In genomic region chr2:240326246-240326645, GRCh38 we compare ENCODE assay signal across 25 cellular contexts.
DNase-seq lines count a peak whose midpoint lies in the region; ATAC-seq and TF ChIP-seq lines count a peak whose summit lies in the region.
"Had no signal": no experiment of that assay in that cellular context is flagged by ENCODE, and none has a peak within 500 bp of the region (broad histone marks: within the 10 kb centered on the region; RNA-seq: fewer than 3 reads in every experiment).

No MANE protein-coding gene starts in this region.

- no peak overlapping the region for H3K4me2 ChIP-seq in GM23248 (ENCODE audit: unreplicated experiment)
- H3K4me2 ChIP-seq: KMS-11 had no signal

- no peak overlapping the region for H2AFZ ChIP-seq in GM23248

- TF ChIP-seq CTCF in brain (conservative IDR thresholded peaks at IDR 0.05) = no peak

- peaks cover 4% of the 10 kb centered on the region for H3K4me1 ChIP-seq in GM23248 (ENCODE audit: insufficient read depth)
- H3K4me1 ChIP-seq: SJSA1, upper lobe of right lung had no signal

- H3K27ac Mint-ChIP-seq in brain = peak overlapping the region in 3 of 5 experiments; percentile 46 to 78 (median 57)
- H3K27ac Mint-ChIP-seq: activated naive CD4-positive, alpha-beta T cell treated with anti-CD3 and anti-CD28 coated beads, Interleukin-2, amount 10 ng/mL, durations not matched to agents 7 days and 5 days; naive B cell had no signal

- peaks cover 12% of the 10 kb centered on the region for H3K27me3 ChIP-seq in GM23248 (replicated peaks; ENCODE audit: insufficient read depth)
- H3K27me3 ChIP-seq: gastrocnemius medialis, ovary, SJSA1, upper lobe of right lung had no signal

- no peaks in the 10 kb centered on the region for H3K36me3 ChIP-seq in GM23248 (ENCODE audit: low read depth)
- H3K36me3 ChIP-seq: esophagus muscularis mucosa, gastrocnemius medialis, ovary, SJSA1, upper lobe of right lung had no signal

- H3K79me2 ChIP-seq in GM23248 (ENCODE audit: insufficient read depth) = no peaks in the 10 kb centered on the region

- in situ Hi-C loops in GM23248 (cut with MboI) = no loop called here

- H3K36me3 Mint-ChIP-seq in brain = no peaks in the 10 kb centered on the region
- H3K36me3 Mint-ChIP-seq: activated naive CD4-positive, alpha-beta T cell treated with anti-CD3 and anti-CD28 coated beads, Interleukin-2, amount 10 ng/mL, durations not matched to agents 7 days and 5 days; naive B cell had no signal

- no peaks in the 10 kb centered on the region for H3K9me2 ChIP-seq in GM23248 (ENCODE audit: insufficient read depth)

- no peak overlapping the region for H3K9ac ChIP-seq in GM23248
- H3K9ac ChIP-seq: KMS-11 had no signal

- peaks cover 7% of the 10 kb centered on the region; the same call in 1 of the 2 replicates for H3F3A ChIP-seq in GM23248 (ENCODE audit: insufficient read depth)

- no peak overlapping the region for H3K4me3 Mint-ChIP-seq in brain
- H3K4me3 Mint-ChIP-seq: activated naive CD4-positive, alpha-beta T cell treated with anti-CD3 and anti-CD28 coated beads, Interleukin-2, amount 10 ng/mL, durations not matched to agents 7 days and 5 days; naive B cell had no signal

- peaks cover 11% of the 10 kb centered on the region for H3K27me3 Mint-ChIP-seq in brain
- H3K27me3 Mint-ChIP-seq: activated naive CD4-positive, alpha-beta T cell treated with anti-CD3 and anti-CD28 coated beads, Interleukin-2, amount 10 ng/mL, durations not matched to agents 7 days and 5 days had no signal

- H3K4me1 Mint-ChIP-seq in brain = peaks cover 36% of the 10 kb centered on the region
- H3K4me1 Mint-ChIP-seq: activated naive CD4-positive, alpha-beta T cell treated with anti-CD3 and anti-CD28 coated beads, Interleukin-2, amount 10 ng/mL, durations not matched to agents 7 days and 5 days; naive B cell had no signal

- H3K4me3 ChIP-seq in GM23248 = no peak overlapping the region
- H3K4me3 ChIP-seq: esophagus muscularis mucosa, gastrocnemius medialis, ovary, SJSA1, upper lobe of right lung had no signal

- WGBS in GM23248 (ENCODE audit: low coverage in 1 of 2, low lambda C conversion rate in 2 of 2, missing lambda C conversion rate in 2 of 2), 2 experiments = 61% methylated on average over 4 of the region's 4 CpGs

- H3K9me3 ChIP-seq in GM23248 (ENCODE audit: low read depth) = no peaks in the 10 kb centered on the region
- H3K9me3 ChIP-seq: esophagus muscularis mucosa, gastrocnemius medialis, ovary, SJSA1 had no signal

- DNase-seq in A172 (ENCODE audit: low spot score) = peak; percentile 77
- peak; percentile 29 for DNase-seq in GM23248
- DNase-seq in left kidney (ENCODE audit: low read depth, low spot score) = peak; percentile 44
- DNase-seq in NCI-H526 (lab: John Stamatoyannopoulos, UW) = no peak
- DNase-seq in stimulated activated CD8-positive, alpha-beta memory T cell treated with anti-CD3 and anti-CD28 coated beads, Interleukin-4, amount 100 ng/mL, for 48 hours = no peak
- no peak for DNase-seq in NCI-H1105 (lab: John Stamatoyannopoulos, UW)
- DNase-seq: activated CD4-positive, alpha-beta T cell treated with anti-CD3 and anti-CD28 coated beads for 48 hours; activated naive CD4-positive, alpha-beta T cell treated with anti-CD3 and anti-CD28 coated beads, Interleukin-2, amount 10 ng/mL, durations not matched to agents 7 days and 5 days; cerebellar nuclear complex; effector memory CD4-positive, alpha-beta T cell; MV-4-11; naive B cell; NCI-H345; T-helper 1 cell; upper lobe of right lung had no signal

- no peak for ATAC-seq in HG02759 (IDR thresholded peaks at IDR 0.05; ENCODE audit: unreplicated experiment)
- ATAC-seq: HCT116, Panc1, upper lobe of right lung had no signal

- no peaks in the 10 kb centered on the region for H4K20me1 ChIP-seq in GM23248 (ENCODE audit: insufficient read depth)

- no peak overlapping the region for H3K27ac ChIP-seq in GM23248
- H3K27ac ChIP-seq: C4-2B, esophagus muscularis mucosa, gastrocnemius medialis, KMS-11, ovary, SJSA1, upper lobe of right lung had no signal

- H3K9me3 Mint-ChIP-seq in brain = peaks cover 2 to 10% (median 6%) of the 10 kb centered on the region in 5 experiments

Comparison
In these comparisons a context has a peak if more than half of its experiments do, and no peak if none do; other contexts are left out.
1. DNase-seq: peak in A172 (single experiment), GM23248 (single experiment) and left kidney (single experiment); none in NCI-H526 (0 of 2), stimulated activated CD8-positive, alpha-beta memory T cell treated with anti-CD3 and anti-CD28 coated beads, Interleukin-4, amount 100 ng/mL, for 48 hours (single experiment) and NCI-H1105 (single experiment).